In the genomic region with DNA sequence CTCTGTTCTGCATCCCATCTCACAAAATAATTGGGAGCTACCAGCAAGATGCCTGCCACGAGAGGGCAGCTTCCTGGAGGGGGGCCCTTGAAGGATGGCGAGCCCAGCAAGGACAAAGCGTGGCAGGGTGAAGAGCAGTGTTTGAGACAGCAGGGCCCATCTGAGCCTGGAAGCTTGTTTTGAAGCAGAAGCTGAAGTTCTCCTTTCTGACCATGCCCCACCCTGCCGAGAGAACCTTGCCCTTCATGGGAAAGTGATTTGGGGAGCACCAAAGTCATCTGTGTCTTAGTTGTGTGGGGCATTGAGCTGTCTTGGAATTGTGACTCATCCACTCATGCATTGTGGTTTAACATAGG, we compare ENCODE assay signal across 10 cellular contexts.
DNase-seq lines count a peak whose midpoint lies in the region; ATAC-seq, FAIRE-seq and TF ChIP-seq lines count a peak whose summit lies in the region.
"Had no signal": no experiment of that assay in that cellular context is flagged by ENCODE, and none has a peak within 500 bp of the region (broad histone marks: within the 10 kb centered on the region; RNA-seq: fewer than 3 reads in every experiment).

No MANE protein-coding gene starts in this region.

- RAD21 ChIA-PET in GM12878 (lab: Charles Lee; ENCODE audit: unreplicated experiment), result interaction anchor here (1.6 kb wide), 1 partner anchor 14 kb away, joined by 5 read pairs; no protein-coding TSS in a partner anchor

- TF ChIP-seq CTCF in GM12878 (IDR thresholded peaks at IDR 0.05 in 2 of 3, conservative IDR thresholded peaks at IDR 0.05 in 1 of 3; ENCODE audit: control insufficient read depth in 2 of 3, extremely low read depth in 1 of 3, insufficient read depth in 1 of 3, low read depth in 3 of 3, low read length in 3 of 3) (peak in 1 of 3 experiments; percentile 23; a peak in 1 of 6 replicates), spleen (IDR thresholded peaks at IDR 0.05 in 8 of 11, conservative IDR thresholded peaks at IDR 0.05 in 3 of 11) (peak in 3 of 11 experiments; percentile 10 to 28 (median 13)), foreskin fibroblast (IDR thresholded peaks at IDR 0.05; ENCODE audit: low read depth, low read length) (no peak)

- H2AFZ ChIP-seq in GM12878 (ENCODE audit: control insufficient read depth, low read depth, low read length), result peak overlapping the region; percentile 26; the same call in 1 of the 2 replicates

- TF ChIP-seq EP300 in GM12878 (IDR thresholded peaks at IDR 0.05; ENCODE audit: borderline replicate concordance in 1 of 2, control insufficient read depth in 1 of 2, low read depth in 2 of 2, low read length in 2 of 2), result no peak

- DNase-seq in GM12878 (ENCODE audit: low read depth, low spot score), result no peak
- DNase-seq in spleen, result no peak
- no peak for DNase-seq in foreskin fibroblast
- DNase-seq in mucosa of gallbladder (ENCODE audit: low spot score), result no peak
- no peak for DNase-seq in activated effector memory CD4-positive, alpha-beta T cell treated with anti-CD3 and anti-CD28 coated beads, Interleukin-2, amount 50 U/mL, for 16 hours
- DNase-seq: activated CD8-positive, alpha-beta T cell treated with anti-CD3 and anti-CD28 coated beads, Interleukin-2, amount 10 ng/mL, durations not matched to agents 7 days and 5 days; aorta; substantia nigra had no signal

- intact Hi-C loops in GM12878 (cut with micrococcal nuclease; ENCODE audit: unreplicated experiment), result no loop called here
- intact Hi-C loops in spleen (cut with DNase I; ENCODE audit: low total_unique reads), result no loop called here

- no peak; the same call in 1 of the 2 replicates for TF ChIP-seq RAD21 in GM12878 (IDR thresholded peaks at IDR 0.05; ENCODE audit: insufficient read depth, low read depth, low read length)

- H3K4me1 ChIP-seq in GM12878 (ENCODE audit: control insufficient read depth, insufficient read depth, low read length), result peaks cover 8% of the 10 kb centered on the region
- peaks cover 0 to 42% (median 26%) of the 10 kb centered on the region in 6 donors for H3K4me1 ChIP-seq in spleen

- H3K9me3 ChIP-seq in GM12878 (replicated peaks; ENCODE audit: control insufficient read depth, insufficient read depth, low read length) (no peaks in the 10 kb centered on the region), spleen (no peaks in the 10 kb centered on the region)

- no peaks in the 10 kb centered on the region for H3K36me3 ChIP-seq in GM12878 (ENCODE audit: control insufficient read depth in 2 of 2, insufficient read depth in 2 of 2, low read length in 1 of 2)
- no peaks in the 10 kb centered on the region for H3K36me3 ChIP-seq in spleen

- CTCF ChIA-PET in GM12878 (lab: Yijun Ruan, JAX), result interaction anchor here (1.2 kb wide), 1 partner anchor 14 kb away, joined by 4 read pairs; no protein-coding TSS in a partner anchor

- no peaks in the 10 kb centered on the region for H3K79me2 ChIP-seq in GM12878 (ENCODE audit: control insufficient read depth, insufficient read depth, low read length)

- H3K9ac ChIP-seq in GM12878 (ENCODE audit: control insufficient read depth, insufficient read depth, low read length), result no peak overlapping the region

- SMC1A ChIA-PET in GM12878 (lab: Charles Lee; ENCODE audit: uncharacterized antibody, unreplicated experiment), result interaction anchor here (0.9 to 1.4 kb wide), 4 partner anchors 20 to 213 kb away, joined by 3 to 5 read pairs (median 4); no protein-coding TSS in a partner anchor

- H4K20me1 ChIP-seq in GM12878 (ENCODE audit: control insufficient read depth, insufficient read depth), result no peaks in the 10 kb centered on the region

- no TSS peak for BruUV-seq in GM12878 (replicated peaks; lab: Mats Ljungman, UMichigan)

- POLR2A ChIA-PET in GM12878 (lab: Charles Lee), result no interaction called here

- H3K27me3 ChIP-seq in GM12878 (replicated peaks in 1 of 2; ENCODE audit: control insufficient read depth in 2 of 2, insufficient read depth in 2 of 2, low read length in 1 of 2) (no peaks in the 10 kb centered on the region), spleen (replicated peaks in 1 of 7) (no peaks in the 10 kb centered on the region)

- TF ChIP-seq POLR2A in GM12878 (IDR thresholded peaks at IDR 0.05; ENCODE audit: low read depth, low read length), result no peak
- no peak for TF ChIP-seq POLR2A in spleen (IDR thresholded peaks at IDR 0.05)

- 23% methylated on average over 4 of the region's 4 CpGs for WGBS in GM12878 (ENCODE audit: insufficient coverage, insufficient replicate concordance, low lambda C conversion rate, missing lambda C conversion rate)
- 38 to 53% (median 47%) methylated on average over 4 of the region's 4 CpGs for WGBS in spleen, 5 donors

- in situ Hi-C loops in GM12878 (cut with MboI), result no loop called here

- H3K4me3 ChIP-seq in GM12878 (no peak overlapping the region), spleen (no peak overlapping the region), foreskin fibroblast (ENCODE audit: low read depth in 1 of 2, low read length in 2 of 2) (no peak overlapping the region)

- peak overlapping the region; percentile 18; the same call in 1 of the 2 replicates for H3K4me2 ChIP-seq in GM12878 (ENCODE audit: control insufficient read depth, insufficient read depth)

- H3K27ac ChIP-seq in GM12878 (ENCODE audit: control insufficient read depth, insufficient read depth) (no peak overlapping the region), spleen (peak overlapping the region; percentile 48 to 86 (median 68))

- FAIRE-seq in GM12878 (lab: Jason Lieb, UNC), result no peak

- ATAC-seq in GM18868 (IDR thresholded peaks at IDR 0.05; ENCODE audit: unreplicated experiment) (peak; percentile 53), HG03432 (IDR thresholded peaks at IDR 0.05; ENCODE audit: unreplicated experiment) (peak; percentile 48), GM12878 (no peak; the same call in 2 of the 3 replicates)
- ATAC-seq: activated CD8-positive, alpha-beta T cell treated with anti-CD3 and anti-CD28 coated beads, Interleukin-2, amount 10 ng/mL, durations not matched to agents 7 days and 5 days had no signal

TF ChIP-seq in GM12878, 131 proteins besides CTCF, POLR2A, EP300 and RAD21:
- TF ChIP-seq MYC (IDR thresholded peaks at IDR 0.05; ENCODE audit: insufficient read depth, insufficient read length, insufficient replicate concordance, low read length, severe bottlenecking), result no peak
- no peak for TF ChIP-seq HDGF (IDR thresholded peaks at IDR 0.05)
- TF ChIP-seq SUZ12 (IDR thresholded peaks at IDR 0.05; ENCODE audit: unreplicated experiment), result no peak
- TF ChIP-seq SMAD5 (IDR thresholded peaks at IDR 0.05; ENCODE audit: low read depth), result no peak
- TF ChIP-seq FOS (IDR thresholded peaks at IDR 0.05; ENCODE audit: borderline replicate concordance, extremely low read depth, insufficient read length), result no peak
- peak; percentile 31; the same call in 1 of the 2 replicates for TF ChIP-seq SMC3 (IDR thresholded peaks at IDR 0.05; ENCODE audit: borderline replicate concordance, low read length)
